8 cellular contexts compared by ENCODE assay signal in the genomic region with DNA sequence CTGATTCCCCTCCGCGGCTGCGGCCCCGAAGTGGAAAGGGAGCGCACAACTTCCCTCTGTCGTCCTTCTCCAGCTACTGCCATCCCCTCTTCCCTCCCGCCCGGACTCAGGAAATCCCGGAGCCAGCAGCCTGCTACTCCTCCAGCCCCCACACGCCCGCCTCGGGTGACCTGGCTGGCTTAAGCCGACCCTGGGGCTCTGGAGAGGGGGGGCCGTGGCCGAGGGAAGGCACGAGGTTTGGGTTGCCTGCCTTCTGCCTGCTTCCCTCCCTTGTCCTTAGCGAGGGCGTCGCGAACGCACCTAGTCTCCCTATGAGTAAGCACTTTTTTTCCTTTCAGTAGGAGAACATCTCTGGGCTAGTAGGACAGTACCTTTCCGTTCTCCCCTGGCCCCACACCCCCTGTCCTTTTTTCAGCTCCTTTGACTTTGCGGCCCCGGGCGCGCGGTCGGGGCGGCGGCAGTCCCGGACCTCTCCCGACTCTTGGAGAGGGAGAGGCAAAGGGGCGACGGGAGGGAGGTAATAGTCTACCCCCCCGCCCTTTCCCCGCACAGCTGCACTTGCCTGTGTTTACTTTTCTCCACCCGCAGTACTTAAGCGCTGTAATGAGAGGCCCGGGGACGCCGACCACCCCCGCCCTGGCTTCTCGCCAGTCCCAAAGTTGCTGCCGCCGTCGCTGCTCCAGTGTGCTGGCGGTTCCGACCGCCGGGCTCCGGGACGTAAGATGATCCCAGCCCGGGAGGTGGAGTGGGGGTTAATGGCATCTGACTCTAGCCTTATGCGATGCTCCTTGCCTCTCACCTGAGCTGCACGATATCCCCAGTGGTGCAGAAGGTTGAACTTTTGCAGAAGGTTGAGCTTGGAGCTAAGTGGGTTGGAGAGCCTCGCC. TPM values are rescaled to one million over a fixed set of nuclear protein-coding genes. Genes with fewer than 3 reads are reported as not detected.
DNase-seq lines count a peak whose midpoint lies in the region; ATAC-seq and TF ChIP-seq lines count a peak whose summit lies in the region.

No MANE protein-coding gene starts in this region.

- no CpG with 5 or more reads among the region's 56 CpGs for WGBS in mesendoderm (ENCODE audit: extremely low coverage, insufficient coverage, low lambda C conversion rate)

- H3K9me3 Mint-ChIP-seq in activated T-cell treated with anti-CD3 and anti-CD28 coated beads, Interleukin-2, amount 50 U/mL, for 4 hours = no peaks in the 10 kb centered on the region
- no peaks in the 10 kb centered on the region for H3K9me3 Mint-ChIP-seq in endothelial cell (ENCODE audit: unreplicated experiment)

- no peak for TF ChIP-seq CTCF in endothelial cell (IDR thresholded peaks at IDR 0.05; ENCODE audit: unreplicated experiment)
- no peak for TF ChIP-seq CTCF in upper lobe of right lung (IDR thresholded peaks at IDR 0.05)

- intact Hi-C loops in upper lobe of right lung (cut with DNase I) = no loop called here

- H3K56ac ChIP-seq in mesendoderm (ENCODE audit: low read length) = peak overlapping the region; percentile 81

- no peaks in the 10 kb centered on the region for H3K79me1 ChIP-seq in mesendoderm (ENCODE audit: low read length)

- peak overlapping the region; percentile 77 for H3K9ac ChIP-seq in mesendoderm (ENCODE audit: low read length)

- H4K8ac ChIP-seq in mesendoderm (ENCODE audit: low read depth, low read length) = no peak overlapping the region

- H3K36me3 ChIP-seq in mesendoderm (ENCODE audit: control insufficient read depth, insufficient read depth, low read length) = no peaks in the 10 kb centered on the region
- no peaks in the 10 kb centered on the region for H3K36me3 ChIP-seq in upper lobe of right lung

- no peak overlapping the region for H2BK15ac ChIP-seq in mesendoderm (replicated peaks; ENCODE audit: low read depth)

- H3K27ac Mint-ChIP-seq in endothelial cell (ENCODE audit: unreplicated experiment) = peak overlapping the region; percentile 70

- H3K27ac ChIP-seq in mesendoderm (ENCODE audit: low read depth, low read length) (peak overlapping the region; percentile 90), upper lobe of right lung (peak overlapping the region; percentile 89)

- peak overlapping the region; percentile 21 for H3K4me3 Mint-ChIP-seq in activated T-cell treated with anti-CD3 and anti-CD28 coated beads, Interleukin-2, amount 50 U/mL, for 4 hours
- peak overlapping the region; percentile 92 for H3K4me3 Mint-ChIP-seq in endothelial cell (ENCODE audit: unreplicated experiment)

- no peak for DNase-seq in activated T-cell treated with anti-CD3 and anti-CD28 coated beads, Interleukin-2, amount 50 U/mL, for 4 hours
- no peak for DNase-seq in activated T-cell treated with anti-CD3 and anti-CD28 coated beads, Interleukin-2, amount 50 U/mL, for 1 hour
- DNase-seq in RPMI7951 (ENCODE audit: low read depth) (peak; percentile 44), endothelial cell (ENCODE audit: low spot score) (peak; percentile 28), mesendoderm (peak; percentile 69), upper lobe of right lung (peak; percentile 83)

- H3K4ac ChIP-seq in mesendoderm (ENCODE audit: low read depth, low read length) = peak overlapping the region; percentile 73

- no peak overlapping the region for H2BK5ac ChIP-seq in mesendoderm (ENCODE audit: low read length)

- peak in 1 of 2 donors; percentile 46 for ATAC-seq in activated T-cell treated with anti-CD3 and anti-CD28 coated beads, Interleukin-2, amount 50 U/mL, for 4 hours
- peak; percentile 30 for ATAC-seq in HG03460 (IDR thresholded peaks at IDR 0.05; ENCODE audit: unreplicated experiment)
- ATAC-seq in upper lobe of right lung = peak; percentile 78
- no peak for ATAC-seq in activated CD4-positive, CD25-positive, alpha-beta regulatory T cell treated with anti-CD3 and anti-CD28 coated beads, Interleukin-2, amount 50 U/mL, for 24 hours

- no peaks in the 10 kb centered on the region for H3K4me1 ChIP-seq in mesendoderm (ENCODE audit: control insufficient read depth, low read depth, low read length)
- no peaks in the 10 kb centered on the region for H3K4me1 ChIP-seq in upper lobe of right lung

- no peaks in the 10 kb centered on the region for H3K9me3 ChIP-seq in upper lobe of right lung

- H3K27me3 Mint-ChIP-seq in activated T-cell treated with anti-CD3 and anti-CD28 coated beads, Interleukin-2, amount 50 U/mL, for 4 hours (ENCODE audit: low read depth) = peaks cover 16% of the 10 kb centered on the region
- no peaks in the 10 kb centered on the region for H3K27me3 Mint-ChIP-seq in endothelial cell (ENCODE audit: unreplicated experiment)

- peak overlapping the region; percentile 62 for H3K4me2 ChIP-seq in mesendoderm (ENCODE audit: low read length)

- H3K4me3 ChIP-seq in mesendoderm (ENCODE audit: low read length) (peak overlapping the region; percentile 85), upper lobe of right lung (peak overlapping the region; percentile 60)

- H2BK120ac ChIP-seq in mesendoderm (ENCODE audit: low read depth, low read length) = no peak overlapping the region

- peaks cover 3% of the 10 kb centered on the region for H3K4me1 Mint-ChIP-seq in activated T-cell treated with anti-CD3 and anti-CD28 coated beads, Interleukin-2, amount 50 U/mL, for 4 hours (ENCODE audit: low read depth)
- no peaks in the 10 kb centered on the region for H3K4me1 Mint-ChIP-seq in endothelial cell (ENCODE audit: unreplicated experiment)

- H3K18ac ChIP-seq in mesendoderm (ENCODE audit: low read length) = peak overlapping the region; percentile 72

- H2AK5ac ChIP-seq in mesendoderm (ENCODE audit: low read length) = no peak overlapping the region

- peaks cover 20% of the 10 kb centered on the region for H3K79me2 ChIP-seq in mesendoderm (ENCODE audit: control insufficient read depth, insufficient read depth, low read length)

- no peak overlapping the region for H4K5ac ChIP-seq in mesendoderm (ENCODE audit: low read length)

- no peak overlapping the region for H3K23ac ChIP-seq in mesendoderm (ENCODE audit: low read length)

- no peaks in the 10 kb centered on the region for H3K36me3 Mint-ChIP-seq in activated T-cell treated with anti-CD3 and anti-CD28 coated beads, Interleukin-2, amount 50 U/mL, for 4 hours (ENCODE audit: insufficient read depth)
- H3K36me3 Mint-ChIP-seq in endothelial cell (ENCODE audit: low read depth, unreplicated experiment) = no peaks in the 10 kb centered on the region

- H3K27me3 ChIP-seq in mesendoderm (ENCODE audit: insufficient read depth, low read length, poor library complexity) = no peaks in the 10 kb centered on the region
- no peaks in the 10 kb centered on the region for H3K27me3 ChIP-seq in upper lobe of right lung

RNA-seq across cellular contexts. Expression of a gene that starts 0.9 kb away (rescaled TPM):
- 1 to 10 TPM in 1 of 3 donors, under 1 TPM in 2; 0.63 to 1.3 (median 0.92) TPM for total RNA-seq in activated T-cell treated with anti-CD3 and anti-CD28 coated beads, Interleukin-2, amount 50 U/mL, for 4 hours
- 83.9 and 116 TPM in 2 replicates for total RNA-seq in RPMI7951 (2014; rRNA removed; shearing (Covaris generic))
- total RNA-seq in endothelial cell (ENCODE audit: unreplicated experiment) (122 TPM), upper lobe of right lung (212 TPM)
- polyA plus RNA-seq in mesendoderm (2013, experiment 1 of 2) = 92.9 TPM
- polyA plus RNA-seq in mesendoderm (2013, experiment 2 of 2) = 94.0 TPM

Comparison
In these comparisons a context has a peak if more than half of its experiments do, and no peak if none do; other contexts are left out.
1. ATAC-seq: peak in HG03460 (single experiment) and upper lobe of right lung (single experiment); none in activated CD4-positive, CD25-positive, alpha-beta regulatory T cell treated with anti-CD3 and anti-CD28 coated beads, Interleukin-2, amount 50 U/mL, for 24 hours (0 of 2).
2. DNase-seq: peak in RPMI7951 (single experiment), endothelial cell (single experiment), mesendoderm (single experiment) and upper lobe of right lung (single experiment); none in activated T-cell treated with anti-CD3 and anti-CD28 coated beads, Interleukin-2, amount 50 U/mL, for 4 hours (single experiment) and activated T-cell treated with anti-CD3 and anti-CD28 coated beads, Interleukin-2, amount 50 U/mL, for 1 hour (single experiment).
3. RNA of a gene that starts 0.9 kb away (total RNA-seq): 212 TPM in upper lobe of right lung (single experiment), 122 TPM in endothelial cell (single experiment) and 83.9 to 116 TPM in RPMI7951; 0.63 to 1.3 TPM in activated T-cell treated with anti-CD3 and anti-CD28 coated beads, Interleukin-2, amount 50 U/mL, for 4 hours; every median in the first group is over 10 times any median in the second.